Comparison of ENCODE assay signal across 16 cellular contexts in the genomic region with DNA sequence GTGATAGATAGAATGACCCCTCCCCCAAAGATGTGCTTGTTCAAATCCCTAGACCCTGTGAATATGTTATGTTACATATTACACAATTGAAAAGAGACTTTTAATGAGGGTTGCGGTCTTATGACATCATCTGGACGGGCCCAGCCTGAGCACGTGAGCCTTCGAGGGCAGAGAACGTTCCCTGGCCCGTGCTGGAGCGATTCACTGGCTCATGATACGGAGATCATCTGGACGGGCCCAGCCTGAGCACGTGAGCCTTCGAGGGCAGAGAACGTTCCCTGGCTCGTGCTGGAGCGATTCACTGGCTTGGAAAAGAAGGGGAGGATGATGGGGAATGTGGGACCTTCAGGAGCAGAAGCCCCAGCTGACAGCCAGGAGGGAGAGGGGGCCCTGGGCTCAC.
"Had no signal": no experiment of that assay in that cellular context is flagged by ENCODE, and none has a peak within 500 bp of the region (broad histone marks: within the 10 kb centered on the region; RNA-seq: fewer than 3 reads in every experiment).

No MANE protein-coding gene starts in this region.

- ATAC-seq: activated CD4-positive, CD25-positive, alpha-beta regulatory T cell treated with anti-CD3 and anti-CD28 coated beads, Interleukin-2, amount 50 U/mL, for 24 hours; left colon had no signal

- FAIRE-seq: urothelium cell line had no signal

- H3K4me3 ChIP-seq: sigmoid colon, spleen had no signal

- H3K27me3 ChIP-seq: sigmoid colon had no signal

- H3K9me3 ChIP-seq: sigmoid colon, spleen had no signal

- H3K27ac ChIP-seq: sigmoid colon, spleen had no signal

- DNase-seq: activated CD4-positive, alpha-beta T cell treated with anti-CD3 and anti-CD28 coated beads, Interleukin-2, amount 50 U/mL, for 4 hours; activated naive CD4-positive, alpha-beta T cell; activated naive CD8-positive, alpha-beta T cell treated with anti-CD3 and anti-CD28 coated beads, Interleukin-2, amount 50 U/mL, for 24 hours; activated T-cell treated with anti-CD3 and anti-CD28 coated beads for 4 hours; aorta; cerebellar nuclear complex; effector memory CD4-positive, alpha-beta T cell; foreskin melanocyte; head of caudate nucleus; left colon; naive B cell; sigmoid colon; spleen; T1000 had no signal

- H3K36me3 ChIP-seq: sigmoid colon, spleen had no signal
